ENCODE assay signal across 12 cellular contexts in the genomic region with DNA sequence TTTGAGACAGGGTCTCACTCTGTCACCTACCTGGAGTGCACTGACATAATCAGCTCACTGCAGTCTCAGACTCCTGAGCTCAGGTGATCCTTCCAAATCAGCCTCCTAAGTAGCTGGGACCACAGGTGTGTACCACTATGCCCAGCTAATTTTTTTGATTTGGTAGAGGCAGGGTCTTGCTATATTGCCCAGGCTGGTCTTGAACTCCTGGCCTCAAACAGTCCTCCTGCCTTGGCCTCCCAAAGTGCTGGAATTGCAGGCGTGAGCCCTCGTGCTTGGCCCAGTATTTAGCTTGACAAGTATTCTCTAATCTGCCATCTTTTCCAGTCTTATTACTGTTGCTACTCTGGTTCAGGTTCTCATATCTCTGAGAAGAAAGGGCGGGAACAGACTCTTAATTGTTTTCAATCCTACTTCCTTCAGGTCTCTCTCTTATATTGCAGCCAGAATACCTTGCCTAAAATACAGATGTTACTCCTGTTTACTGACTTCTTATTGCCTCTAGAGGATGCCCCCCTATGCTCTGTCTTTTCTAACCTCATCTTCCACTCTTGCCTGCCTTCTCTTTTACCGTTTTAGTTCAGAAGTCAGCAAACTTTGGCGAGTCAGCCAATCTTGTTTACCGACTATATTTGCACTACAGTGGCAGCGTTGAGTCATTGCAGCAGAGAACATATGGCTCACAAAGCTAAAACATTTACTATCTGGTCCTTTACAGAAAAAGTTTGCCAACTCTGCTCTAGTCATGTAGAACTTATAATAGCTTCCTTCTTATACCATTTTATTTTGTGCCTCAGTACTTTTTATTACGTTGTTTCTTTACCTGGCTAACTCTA. TPM values are rescaled to one million over a fixed set of nuclear protein-coding genes. Genes with fewer than 3 reads are reported as not detected.
DNase-seq lines count a peak whose midpoint lies in the region; ATAC-seq, FAIRE-seq and TF ChIP-seq lines count a peak whose summit lies in the region.
"Had no signal": no experiment of that assay in that cellular context is flagged by ENCODE, and none has a peak within 500 bp of the region (broad histone marks: within the 10 kb centered on the region; RNA-seq: fewer than 3 reads in every experiment).

No MANE protein-coding gene starts in this region.

- H3K27me3 ChIP-seq in esophagus (ENCODE audit: control insufficient read depth in 1 of 2, insufficient read depth in 2 of 2, low read length in 2 of 2) (no peaks in the 10 kb centered on the region), pancreas (no peaks in the 10 kb centered on the region)

- TF ChIP-seq CTCF in pancreas (IDR thresholded peaks at IDR 0.05): no peak

- H3K36me3 ChIP-seq in esophagus (ENCODE audit: control insufficient read depth in 2 of 2, insufficient read depth in 2 of 2, low read length in 1 of 2) (no peaks in the 10 kb centered on the region), pancreas (peaks cover 0 to 15% (median 0%) of the 10 kb centered on the region in 3 donors)

- FAIRE-seq in pancreas (lab: Jason Lieb, UNC): no peak
- FAIRE-seq: G401.6 had no signal

- peak; percentile 84 to 89 (median 88) for ATAC-seq in pancreas
- ATAC-seq: HCT116 had no signal

- peak overlapping the region in 1 of 2 donors; percentile 34 for H3K4me3 ChIP-seq in esophagus (ENCODE audit: low read depth in 1 of 2, low read length in 2 of 2)
- H3K4me3 ChIP-seq in pancreas: no peak overlapping the region

- intact Hi-C loops in pancreas (cut with DNase I): no loop called here

- H3K4me1 ChIP-seq in esophagus (ENCODE audit: control insufficient read depth in 2 of 2, insufficient read depth in 2 of 2, low read length in 1 of 2): peaks cover 0 to 2% of the 10 kb centered on the region in 2 donors
- H3K4me1 ChIP-seq in pancreas: peaks cover 0 to 4% (median 0%) of the 10 kb centered on the region in 3 donors

- DNase-seq in ELR (ENCODE audit: low read depth) (peak; percentile 45), NCI-H446 treated with DMSO at 0.1 percent for 48 hours (lab: John Stamatoyannopoulos, UW) (peak; percentile 17), pancreas (peak in 1 of 6 donors; percentile 36), DMS79 (lab: John Stamatoyannopoulos, UW) (no peak), NCI-H1436 (lab: John Stamatoyannopoulos, UW) (no peak)
- no peak for DNase-seq in stimulated activated naive CD4-positive, alpha-beta T cell (lab: John Stamatoyannopoulos, UW)
- DNase-seq: NCI-H187 treated with DMSO at 0.1 percent for 48 hours; stimulated activated CD4-positive, alpha-beta T cell treated with anti-CD3 and anti-CD28 coated beads, Interleukin-12 subunit alpha, Interleukin-12 subunit beta, amount 100 ng/mL, for 4 hours; T-helper 9 cell had no signal

- H3K9me3 ChIP-seq in esophagus (ENCODE audit: control insufficient read depth in 2 of 2, insufficient read depth in 1 of 2, low read depth in 1 of 2, low read length in 1 of 2) (no peaks in the 10 kb centered on the region), pancreas (no peaks in the 10 kb centered on the region)

- WGBS in esophagus, 2 donors: 64 to 66% methylated on average over 8 of the region's 8 CpGs
- 59 to 65% methylated on average over 8 of the region's 8 CpGs for WGBS in pancreas, 2 donors

- H3K27ac ChIP-seq in esophagus (ENCODE audit: low read depth in 2 of 2, low read length in 1 of 2): peak overlapping the region; percentile 0 to 24
- no peak overlapping the region for H3K27ac ChIP-seq in pancreas

RNA-seq across cellular contexts. Expression of a gene that starts 19.0 kb away (rescaled TPM):
- polyA plus RNA-seq in esophagus (10 to 100 TPM; 24.5 to 38.4 TPM), pancreas (10 to 100 TPM; 21.5 to 27.7 TPM)
- 10 to 100 TPM in 4 of 6 donors, 1 to 10 TPM in 2; 8.0 to 16.0 (median 12.4) TPM for total RNA-seq in pancreas

Comparison
In these comparisons a context has a peak if more than half of its experiments do, and no peak if none do; other contexts are left out.
1. DNase-seq: peak in ELR (single experiment) and NCI-H446 treated with DMSO at 0.1 percent for 48 hours (single experiment); none in DMS79 (single experiment), NCI-H1436 (single experiment) and stimulated activated naive CD4-positive, alpha-beta T cell (0 of 6).
2. H3K27ac ChIP-seq: peak in esophagus (2 of 2); none in pancreas (0 of 4).